In the genomic region with DNA sequence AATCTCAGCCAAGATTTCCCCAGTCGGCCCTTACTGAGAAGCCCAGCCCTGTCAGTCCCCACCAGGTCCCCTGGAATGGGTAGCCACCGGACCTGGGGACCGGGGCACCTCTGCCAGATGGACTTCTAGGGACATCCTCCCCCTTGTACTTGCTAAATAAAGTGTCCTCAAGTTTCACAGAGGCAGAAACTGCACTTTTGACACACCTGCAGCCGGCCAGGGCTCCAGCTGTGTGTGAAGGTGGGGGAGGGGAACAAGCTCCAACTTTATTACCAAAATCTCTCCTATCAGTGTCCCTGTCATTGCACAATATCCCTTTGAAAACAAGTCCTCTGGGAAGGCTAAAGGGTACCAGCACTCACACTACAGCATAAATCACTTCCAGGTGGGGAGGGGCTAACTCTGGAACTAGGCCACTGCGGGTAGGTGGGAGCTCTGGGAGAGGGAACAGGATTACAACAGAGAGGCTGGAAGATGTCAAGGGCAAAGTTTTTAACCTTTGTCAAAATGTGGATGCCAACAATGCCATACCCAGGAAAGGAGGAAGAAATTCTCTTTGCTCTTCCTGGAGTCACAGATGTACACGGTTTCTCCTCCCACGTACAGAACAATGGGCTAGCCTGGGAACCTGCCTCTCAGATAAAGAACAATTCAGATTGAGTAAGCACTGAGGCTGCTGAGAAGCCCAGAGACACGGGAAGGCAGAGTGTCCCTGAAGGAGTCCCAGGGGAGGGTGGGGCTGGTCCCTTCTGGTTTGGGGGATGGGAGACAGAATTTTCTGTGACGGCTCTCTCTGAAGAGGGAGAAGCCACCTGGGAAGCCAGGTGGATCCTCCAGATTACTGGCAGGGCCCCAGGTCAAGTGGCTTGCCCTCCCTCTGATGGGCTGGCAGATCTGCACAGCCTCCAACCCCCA, we compare ENCODE assay signal across 1 cellular context.
TF ChIP-seq lines count a peak whose summit lies in the region.

No MANE protein-coding gene starts in this region.

TF ChIP-seq in GM23338, 12 proteins besides CTCF, POLR2A, EP300 and RAD21 (continued from another document):
- TF ChIP-seq, protein P1, sequence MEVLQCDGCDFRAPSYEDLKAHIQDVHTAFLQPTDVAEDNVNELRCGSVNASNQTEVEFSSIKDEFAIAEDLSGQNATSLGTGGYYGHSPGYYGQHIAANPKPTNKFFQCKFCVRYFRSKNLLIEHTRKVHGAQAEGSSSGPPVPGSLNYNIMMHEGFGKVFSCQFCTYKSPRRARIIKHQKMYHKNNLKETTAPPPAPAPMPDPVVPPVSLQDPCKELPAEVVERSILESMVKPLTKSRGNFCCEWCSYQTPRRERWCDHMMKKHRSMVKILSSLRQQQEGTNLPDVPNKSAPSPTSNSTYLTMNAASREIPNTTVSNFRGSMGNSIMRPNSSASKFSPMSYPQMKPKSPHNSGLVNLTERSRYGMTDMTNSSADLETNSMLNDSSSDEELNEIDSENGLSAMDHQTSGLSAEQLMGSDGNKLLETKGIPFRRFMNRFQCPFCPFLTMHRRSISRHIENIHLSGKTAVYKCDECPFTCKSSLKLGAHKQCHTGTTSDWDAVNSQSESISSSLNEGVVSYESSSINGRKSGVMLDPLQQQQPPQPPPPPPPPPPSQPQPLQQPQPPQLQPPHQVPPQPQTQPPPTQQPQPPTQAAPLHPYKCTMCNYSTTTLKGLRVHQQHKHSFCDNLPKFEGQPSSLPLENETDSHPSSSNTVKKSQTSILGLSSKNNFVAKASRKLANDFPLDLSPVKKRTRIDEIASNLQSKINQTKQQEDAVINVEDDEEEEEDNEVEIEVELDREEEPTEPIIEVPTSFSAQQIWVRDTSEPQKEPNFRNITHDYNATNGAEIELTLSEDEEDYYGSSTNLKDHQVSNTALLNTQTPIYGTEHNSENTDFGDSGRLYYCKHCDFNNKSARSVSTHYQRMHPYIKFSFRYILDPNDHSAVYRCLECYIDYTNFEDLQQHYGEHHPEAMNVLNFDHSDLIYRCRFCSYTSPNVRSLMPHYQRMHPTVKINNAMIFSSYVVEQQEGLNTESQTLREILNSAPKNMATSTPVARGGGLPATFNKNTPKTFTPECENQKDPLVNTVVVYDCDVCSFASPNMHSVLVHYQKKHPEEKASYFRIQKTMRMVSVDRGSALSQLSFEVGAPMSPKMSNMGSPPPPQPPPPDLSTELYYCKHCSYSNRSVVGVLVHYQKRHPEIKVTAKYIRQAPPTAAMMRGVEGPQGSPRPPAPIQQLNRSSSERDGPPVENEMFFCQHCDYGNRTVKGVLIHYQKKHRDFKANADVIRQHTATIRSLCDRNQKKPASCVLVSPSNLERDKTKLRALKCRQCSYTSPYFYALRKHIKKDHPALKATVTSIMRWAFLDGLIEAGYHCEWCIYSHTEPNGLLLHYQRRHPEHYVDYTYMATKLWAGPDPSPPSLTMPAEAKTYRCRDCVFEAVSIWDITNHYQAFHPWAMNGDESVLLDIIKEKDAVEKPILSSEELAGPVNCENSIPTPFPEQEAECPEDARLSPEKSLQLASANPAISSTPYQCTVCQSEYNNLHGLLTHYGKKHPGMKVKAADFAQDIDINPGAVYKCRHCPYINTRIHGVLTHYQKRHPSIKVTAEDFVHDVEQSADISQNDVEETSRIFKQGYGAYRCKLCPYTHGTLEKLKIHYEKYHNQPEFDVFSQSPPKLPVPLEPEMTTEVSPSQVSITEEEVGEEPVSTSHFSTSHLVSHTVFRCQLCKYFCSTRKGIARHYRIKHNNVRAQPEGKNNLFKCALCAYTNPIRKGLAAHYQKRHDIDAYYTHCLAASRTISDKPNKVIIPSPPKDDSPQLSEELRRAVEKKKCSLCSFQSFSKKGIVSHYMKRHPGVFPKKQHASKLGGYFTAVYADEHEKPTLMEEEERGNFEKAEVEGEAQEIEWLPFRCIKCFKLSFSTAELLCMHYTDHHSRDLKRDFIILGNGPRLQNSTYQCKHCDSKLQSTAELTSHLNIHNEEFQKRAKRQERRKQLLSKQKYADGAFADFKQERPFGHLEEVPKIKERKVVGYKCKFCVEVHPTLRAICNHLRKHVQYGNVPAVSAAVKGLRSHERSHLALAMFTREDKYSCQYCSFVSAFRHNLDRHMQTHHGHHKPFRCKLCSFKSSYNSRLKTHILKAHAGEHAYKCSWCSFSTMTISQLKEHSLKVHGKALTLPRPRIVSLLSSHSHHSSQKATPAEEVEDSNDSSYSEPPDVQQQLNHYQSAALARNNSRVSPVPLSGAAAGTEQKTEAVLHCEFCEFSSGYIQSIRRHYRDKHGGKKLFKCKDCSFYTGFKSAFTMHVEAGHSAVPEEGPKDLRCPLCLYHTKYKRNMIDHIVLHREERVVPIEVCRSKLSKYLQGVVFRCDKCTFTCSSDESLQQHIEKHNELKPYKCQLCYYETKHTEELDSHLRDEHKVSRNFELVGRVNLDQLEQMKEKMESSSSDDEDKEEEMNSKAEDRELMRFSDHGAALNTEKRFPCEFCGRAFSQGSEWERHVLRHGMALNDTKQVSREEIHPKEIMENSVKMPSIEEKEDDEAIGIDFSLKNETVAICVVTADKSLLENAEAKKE (CRISPR knock-in tag; IDR thresholded peaks at IDR 0.05), result no peak
- TF ChIP-seq STAT1 (IDR thresholded peaks at IDR 0.05; ENCODE audit: unreplicated experiment), result no peak
- TF ChIP-seq, protein P2, sequence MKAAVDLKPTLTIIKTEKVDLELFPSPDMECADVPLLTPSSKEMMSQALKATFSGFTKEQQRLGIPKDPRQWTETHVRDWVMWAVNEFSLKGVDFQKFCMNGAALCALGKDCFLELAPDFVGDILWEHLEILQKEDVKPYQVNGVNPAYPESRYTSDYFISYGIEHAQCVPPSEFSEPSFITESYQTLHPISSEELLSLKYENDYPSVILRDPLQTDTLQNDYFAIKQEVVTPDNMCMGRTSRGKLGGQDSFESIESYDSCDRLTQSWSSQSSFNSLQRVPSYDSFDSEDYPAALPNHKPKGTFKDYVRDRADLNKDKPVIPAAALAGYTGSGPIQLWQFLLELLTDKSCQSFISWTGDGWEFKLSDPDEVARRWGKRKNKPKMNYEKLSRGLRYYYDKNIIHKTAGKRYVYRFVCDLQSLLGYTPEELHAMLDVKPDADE (IDR thresholded peaks at IDR 0.05), result no peak
- no peak for TF ChIP-seq CREB1 (CRISPR knock-in tag; IDR thresholded peaks at IDR 0.05; ENCODE audit: low read depth)
- no peak for TF ChIP-seq EZH2 (IDR thresholded peaks at IDR 0.05; ENCODE audit: low read depth, unreplicated experiment)
- no peak for TF ChIP-seq ZNF114 (CRISPR knock-in tag; IDR thresholded peaks at IDR 0.05)
